9 cellular contexts compared by ENCODE assay signal in the genomic region with DNA sequence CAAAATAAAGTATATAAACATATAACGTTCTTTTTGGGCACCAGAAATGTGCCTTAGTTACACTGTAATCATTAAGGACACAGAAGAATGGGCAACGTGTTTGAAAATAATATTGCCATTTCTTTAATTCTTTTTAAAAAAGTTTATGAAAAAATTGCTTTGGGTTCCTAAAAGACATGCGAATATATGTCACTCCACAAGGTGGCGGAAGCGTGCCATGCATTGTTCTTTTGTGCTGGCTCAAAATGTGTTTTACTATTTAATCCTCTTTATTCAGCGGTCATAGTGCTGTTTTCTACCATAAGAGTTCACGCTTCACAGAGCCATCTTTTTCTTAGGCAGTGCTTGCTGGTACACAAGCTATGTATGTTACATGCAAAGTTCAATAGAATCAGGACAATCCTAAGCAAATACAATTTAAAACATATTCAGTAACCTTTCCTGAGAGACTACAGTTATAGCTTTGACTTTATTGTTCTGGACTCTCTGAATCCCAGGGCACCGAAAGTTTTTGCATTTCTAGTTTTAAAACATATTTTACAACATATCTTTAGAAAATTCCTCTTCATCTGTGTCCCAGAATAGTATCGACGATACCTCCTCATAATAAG.
A peak's percentile ranks its signal among the peaks of the same experiment; 100 is the strongest.
DNase-seq lines count a peak whose midpoint lies in the region; ATAC-seq lines count a peak whose summit lies in the region.
"Had no signal": no experiment of that assay in that cellular context is flagged by ENCODE, and none has a peak within 500 bp of the region (broad histone marks: within the 10 kb centered on the region; RNA-seq: fewer than 3 reads in every experiment).

No MANE protein-coding gene starts in this region.

- peak; percentile 60 for ATAC-seq in GM21526 (IDR thresholded peaks at IDR 0.05; ENCODE audit: low FRiP score, unreplicated experiment)
- ATAC-seq in GM19324 (IDR thresholded peaks at IDR 0.05; ENCODE audit: low FRiP score, unreplicated experiment): no peak

- H3K36me3 Mint-ChIP-seq in activated naive CD4-positive, alpha-beta T cell treated with anti-CD3 and anti-CD28 coated beads, Interleukin-2, amount 10 ng/mL, durations not matched to agents 7 days and 5 days: no peaks in the 10 kb centered on the region

- H3K27ac Mint-ChIP-seq in activated naive CD4-positive, alpha-beta T cell treated with anti-CD3 and anti-CD28 coated beads, Interleukin-2, amount 10 ng/mL, durations not matched to agents 7 days and 5 days: no peak overlapping the region
- H3K27ac Mint-ChIP-seq: dendritic cell treated with granulocyte-macrophage colony-stimulating factor and Interleukin-4, amounts not matched to agents 40 ng/mL and 50 ng/mL, for 4 days had no signal

- no peaks in the 10 kb centered on the region for H3K9me3 Mint-ChIP-seq in activated naive CD4-positive, alpha-beta T cell treated with anti-CD3 and anti-CD28 coated beads, Interleukin-2, amount 10 ng/mL, durations not matched to agents 7 days and 5 days
- H3K9me3 Mint-ChIP-seq: dendritic cell treated with granulocyte-macrophage colony-stimulating factor and Interleukin-4, amounts not matched to agents 40 ng/mL and 50 ng/mL, for 4 days had no signal

- DNase-seq in DMS53 (lab: John Stamatoyannopoulos, UW) (peak; percentile 70), KBM-7 (peak; percentile 74), SHP77 (lab: John Stamatoyannopoulos, UW) (peak; percentile 26 to 52), head of caudate nucleus (peak; percentile 16 to 89 (median 69)), retina (peak; percentile 58)
- DNase-seq in activated naive CD4-positive, alpha-beta T cell treated with anti-CD3 and anti-CD28 coated beads, Interleukin-2, amount 10 ng/mL, durations not matched to agents 7 days and 5 days: peak; percentile 62

- in situ Hi-C loops in KBM-7 (cut with MboI; ENCODE audit: low pct_unique_long_range_greater_than_20kb, low sequenced_read_pairs): no loop called here

- CTCF ChIA-PET in activated naive CD4-positive, alpha-beta T cell treated with anti-CD3 and anti-CD28 coated beads, Interleukin-2, amount 10 ng/mL, durations not matched to agents 7 days and 5 days (lab: Charles Lee): interaction anchor here (1.0 kb wide), 1 partner anchor 15 kb away, joined by 3 read pairs; no protein-coding TSS in a partner anchor

- no peak overlapping the region for H3K4me3 Mint-ChIP-seq in activated naive CD4-positive, alpha-beta T cell treated with anti-CD3 and anti-CD28 coated beads, Interleukin-2, amount 10 ng/mL, durations not matched to agents 7 days and 5 days
- H3K4me3 Mint-ChIP-seq: dendritic cell treated with granulocyte-macrophage colony-stimulating factor and Interleukin-4, amounts not matched to agents 40 ng/mL and 50 ng/mL, for 4 days had no signal

- no peaks in the 10 kb centered on the region for H3K4me1 Mint-ChIP-seq in activated naive CD4-positive, alpha-beta T cell treated with anti-CD3 and anti-CD28 coated beads, Interleukin-2, amount 10 ng/mL, durations not matched to agents 7 days and 5 days

- intact Hi-C loops in head of caudate nucleus (cut with DNase I): no loop called here

- no peaks in the 10 kb centered on the region for H3K27me3 Mint-ChIP-seq in activated naive CD4-positive, alpha-beta T cell treated with anti-CD3 and anti-CD28 coated beads, Interleukin-2, amount 10 ng/mL, durations not matched to agents 7 days and 5 days
- H3K27me3 Mint-ChIP-seq: dendritic cell treated with granulocyte-macrophage colony-stimulating factor and Interleukin-4, amounts not matched to agents 40 ng/mL and 50 ng/mL, for 4 days had no signal
